ENCODE assay signal across 28 cellular contexts in genomic region chrX:54659547-54659946, GRCh38.
"Had no signal": no experiment of that assay in that cellular context is flagged by ENCODE, and none has a peak within 500 bp of the region (broad histone marks: within the 10 kb centered on the region; RNA-seq: fewer than 3 reads in every experiment).

No MANE protein-coding gene starts in this region.

- H3K4me3 ChIP-seq: esophagus squamous epithelium, gastrocnemius medialis, heart right ventricle, left lung, lower lobe of right lung, mucosa of descending colon had no signal

- H3K9me3 ChIP-seq: esophagus squamous epithelium, lower lobe of right lung, mucosa of descending colon had no signal

- H3K4me3 Mint-ChIP-seq: dendritic cell treated with granulocyte-macrophage colony-stimulating factor and Interleukin-4, amounts not matched to agents 40 ng/mL and 50 ng/mL, for 4 days; effector memory CD8-positive, alpha-beta T cell; endodermal cell; mesothelial cell of epicardium; naive thymus-derived CD8-positive, alpha-beta T cell had no signal

- H3K27ac Mint-ChIP-seq: dendritic cell treated with granulocyte-macrophage colony-stimulating factor and Interleukin-4, amounts not matched to agents 40 ng/mL and 50 ng/mL, for 4 days; effector memory CD8-positive, alpha-beta T cell; endodermal cell; mesothelial cell of epicardium; naive B cell had no signal

- H3K9me3 Mint-ChIP-seq: effector memory CD8-positive, alpha-beta T cell had no signal

- H3K27me3 Mint-ChIP-seq: dendritic cell treated with granulocyte-macrophage colony-stimulating factor and Interleukin-4, amounts not matched to agents 40 ng/mL and 50 ng/mL, for 4 days; effector memory CD8-positive, alpha-beta T cell; naive B cell; naive thymus-derived CD8-positive, alpha-beta T cell had no signal

- DNase-seq: cortex of kidney; effector CD8-positive, alpha-beta T cell; effector memory CD8-positive, alpha-beta T cell; endodermal cell; erythroblast; esophagus squamous epithelium; foreskin fibroblast; foreskin melanocyte; gastrocnemius medialis; glutamatergic neuron; head of caudate nucleus; heart right ventricle; hippocampal formation; left cardiac atrium; left lung; left ventricle myocardium superior; lower lobe of right lung; mesenchymal stem cell; mucosa of descending colon; naive B cell; naive thymus-derived CD8-positive, alpha-beta T cell had no signal

- H3K27me3 ChIP-seq: esophagus squamous epithelium, gastrocnemius medialis, heart right ventricle, left lung had no signal

- H3K4me1 Mint-ChIP-seq: endodermal cell; mesothelial cell of epicardium; naive B cell; naive thymus-derived CD8-positive, alpha-beta T cell had no signal

- H3K4me1 ChIP-seq: esophagus squamous epithelium, gastrocnemius medialis, heart right ventricle, left lung, lower lobe of right lung had no signal

- FAIRE-seq: endometrium, islet of Langerhans, keratinocyte had no signal

- ATAC-seq: effector memory CD8-positive, alpha-beta T cell; esophagus mucosa; gastrocnemius medialis; heart right ventricle; left cardiac atrium; left lung; left ventricle myocardium superior; lower lobe of right lung; mucosa of descending colon; naive thymus-derived CD8-positive, alpha-beta T cell had no signal

- H3K36me3 ChIP-seq: esophagus squamous epithelium, gastrocnemius medialis, heart right ventricle, left lung, lower lobe of right lung had no signal

- H3K27ac ChIP-seq: epithelial cell of prostate, esophagus squamous epithelium, gastrocnemius medialis, heart right ventricle, left lung, lower lobe of right lung had no signal
